ENCODE assay signal across 26 cellular contexts in genomic region chr3:64365877-64366276, GRCh38.
"Had no signal": no experiment of that assay in that cellular context is flagged by ENCODE, and none has a peak within 500 bp of the region (broad histone marks: within the 10 kb centered on the region; RNA-seq: fewer than 3 reads in every experiment).

No MANE protein-coding gene starts in this region.

- ATAC-seq: activated CD8-positive, alpha-beta T cell treated with anti-CD3 and anti-CD28 coated beads for 36 hours; activated naive CD8-positive, alpha-beta T cell treated with anti-CD3 and anti-CD28 coated beads, Interleukin-2, amount 50 U/mL, for 24 hours had no signal

- H3K27ac ChIP-seq: ascending aorta, VCaP had no signal

- FAIRE-seq: TTC549 had no signal

- H3K4me3 ChIP-seq: ascending aorta had no signal

- DNase-seq: activated B cell treated with CpG ODN at 0.5 μM for 24 hours; activated CD4-positive, alpha-beta memory T cell treated with anti-CD3 and anti-CD28 coated beads for 36 hours; activated CD4-positive, alpha-beta T cell treated with anti-CD3 and anti-CD28 coated beads for 4 hours; activated CD4-positive, alpha-beta T cell treated with anti-CD3 and anti-CD28 coated beads, Interleukin-2, amount 10 ng/mL, durations not matched to agents 24 days and 14 days; activated CD4-positive, alpha-beta T cell treated with anti-CD3 and anti-CD28 coated beads, Interleukin-2, amount 50 U/mL, for 1 hour; activated CD4-positive, alpha-beta T cell treated with anti-CD3 and anti-CD28 coated beads, Interleukin-2, amount 50 U/mL, for 4 hours; activated CD4-positive, CD25-positive, alpha-beta regulatory T cell treated with anti-CD3 and anti-CD28 coated beads, Interleukin-2, amount 50 U/mL, for 72 hours; activated CD8-positive, alpha-beta memory T cell treated with anti-CD3 and anti-CD28 coated beads, Interleukin-2, amount 50 U/mL, for 4 hours; activated CD8-positive, alpha-beta T cell treated with anti-CD3 and anti-CD28 coated beads for 36 hours; activated effector memory CD4-positive, alpha-beta T cell treated with Interleukin-2 at 50 U/mL for 16 hours; activated gamma-delta T cell; activated naive CD4-positive, alpha-beta T cell treated with anti-CD3 and anti-CD28 coated beads, Interleukin-2, amount 10 ng/mL, durations not matched to agents 7 days and 5 days; activated naive CD4-positive, alpha-beta T cell treated with Interleukin-2 at 50 U/mL for 16 hours; activated naive CD8-positive, alpha-beta T cell treated with anti-CD3 and anti-CD28 coated beads, Interleukin-2, amount 10 ng/mL, durations not matched to agents 7 days and 5 days; activated naive CD8-positive, alpha-beta T cell treated with anti-CD3 and anti-CD28 coated beads, Interleukin-2, amount 50 U/mL, for 24 hours; activated T-cell treated with anti-CD3 and anti-CD28 coated beads, Interleukin-2, amount 50 U/mL, for 24 hours; activated T-cell treated with anti-CD3 and anti-CD28 coated beads, Interleukin-2, amount 50 U/mL, for 48 hours; amygdala; anterior cingulate cortex; central memory CD4-positive, alpha-beta T cell; T-helper 1 cell; T-helper 2 cell; T-helper 9 cell had no signal

- H3K27me3 ChIP-seq: ascending aorta had no signal

- H3K4me1 ChIP-seq: ascending aorta had no signal

- H3K36me3 ChIP-seq: ascending aorta had no signal

- H3K9me3 ChIP-seq: ascending aorta had no signal
